8 cellular contexts compared by ENCODE assay signal in genomic region chr7:30983042-30983913, GRCh38. TPM values are rescaled to one million over a fixed set of nuclear protein-coding genes. Genes with fewer than 3 reads are reported as not detected.
DNase-seq lines count a peak whose midpoint lies in the region; ATAC-seq lines count a peak whose summit lies in the region.

No MANE protein-coding gene starts in this region.

- H3K27ac Mint-ChIP-seq in activated CD4-positive, alpha-beta memory T cell treated with anti-CD3 and anti-CD28 coated beads, Interleukin-2, amount 10 ng/mL, durations not matched to agents 7 days and 5 days = no peak overlapping the region

- POLR2A ChIA-PET in activated CD4-positive, alpha-beta memory T cell treated with anti-CD3 and anti-CD28 coated beads, Interleukin-2, amount 10 ng/mL, durations not matched to agents 7 days and 5 days (lab: Charles Lee) = interaction anchor here (1.3 kb wide), 1 partner anchor 139 kb away, joined by 5 read pairs; no protein-coding TSS in a partner anchor

- no peak overlapping the region for H3K4me3 Mint-ChIP-seq in activated CD4-positive, alpha-beta memory T cell treated with anti-CD3 and anti-CD28 coated beads, Interleukin-2, amount 10 ng/mL, durations not matched to agents 7 days and 5 days

- ATAC-seq in GM19397 (IDR thresholded peaks at IDR 0.05; ENCODE audit: unreplicated experiment) (peak; percentile 90), HG03469 (IDR thresholded peaks at IDR 0.05; ENCODE audit: unreplicated experiment) (peak; percentile 76)

- no peak overlapping the region for H3K27ac ChIP-seq in effector memory CD4-positive, alpha-beta T cell (ENCODE audit: insufficient read depth, low read length, poor library complexity, severe bottlenecking)

- no peaks in the 10 kb centered on the region for H3K36me3 ChIP-seq in effector memory CD4-positive, alpha-beta T cell (ENCODE audit: control insufficient read depth, insufficient read depth, low read length)

- no peaks in the 10 kb centered on the region for H3K9me3 Mint-ChIP-seq in activated CD4-positive, alpha-beta memory T cell treated with anti-CD3 and anti-CD28 coated beads, Interleukin-2, amount 10 ng/mL, durations not matched to agents 7 days and 5 days

- no peaks in the 10 kb centered on the region for H3K36me3 Mint-ChIP-seq in activated CD4-positive, alpha-beta memory T cell treated with anti-CD3 and anti-CD28 coated beads, Interleukin-2, amount 10 ng/mL, durations not matched to agents 7 days and 5 days (ENCODE audit: low read depth)

- no peak overlapping the region for H3K4me3 ChIP-seq in effector memory CD4-positive, alpha-beta T cell (ENCODE audit: insufficient read depth, low read depth, low read length, poor library complexity, severe bottlenecking)

- H3K27me3 Mint-ChIP-seq in activated CD4-positive, alpha-beta memory T cell treated with anti-CD3 and anti-CD28 coated beads, Interleukin-2, amount 10 ng/mL, durations not matched to agents 7 days and 5 days = peaks cover 16% of the 10 kb centered on the region

- H3K9me3 ChIP-seq in effector memory CD4-positive, alpha-beta T cell (ENCODE audit: control insufficient read depth, low read length) = no peaks in the 10 kb centered on the region

- CTCF ChIA-PET in activated CD4-positive, alpha-beta memory T cell treated with anti-CD3 and anti-CD28 coated beads, Interleukin-2, amount 10 ng/mL, durations not matched to agents 7 days and 5 days (lab: Charles Lee) = interaction anchor here (0.5 to 7.4 kb wide), 27 partner anchors 9 to 1545 kb away, joined by 3 to 259 read pairs (median 4); no protein-coding TSS in a partner anchor

- H3K4me1 Mint-ChIP-seq in activated CD4-positive, alpha-beta memory T cell treated with anti-CD3 and anti-CD28 coated beads, Interleukin-2, amount 10 ng/mL, durations not matched to agents 7 days and 5 days = peaks cover 19% of the 10 kb centered on the region

- no peaks in the 10 kb centered on the region for H3K27me3 ChIP-seq in effector memory CD4-positive, alpha-beta T cell (replicated peaks; ENCODE audit: control insufficient read depth, insufficient read depth, low read length, poor library complexity, severe bottlenecking)

- peaks cover 7% of the 10 kb centered on the region for H3K4me1 ChIP-seq in effector memory CD4-positive, alpha-beta T cell (ENCODE audit: control insufficient read depth, insufficient read depth, low read length, poor library complexity, severe bottlenecking)

- DNase-seq in COLO829 (ENCODE audit: low spot score) (peak; percentile 79), NCI-H748 treated with DMSO at 0.1 percent for 48 hours (lab: John Stamatoyannopoulos, UW) (peak; percentile 63), mesenteric fat pad (ENCODE audit: low spot score) (peak; percentile 93)
- DNase-seq in activated CD4-positive, alpha-beta memory T cell treated with anti-CD3 and anti-CD28 coated beads, Interleukin-2, amount 10 ng/mL, durations not matched to agents 7 days and 5 days = peak; percentile 78
- DNase-seq in effector memory CD4-positive, alpha-beta T cell = peak; percentile 22 to 49 (median 31)
- DNase-seq in stimulated activated CD8-positive, alpha-beta memory T cell treated with anti-CD3 and anti-CD28 coated beads, Interleukin-2, amount 100 ng/mL, for 48 hours (ENCODE audit: low read depth in 2 of 2) = peak; percentile 60 to 74

RNA-seq across cellular contexts. Expression of gene GHRHR, which starts 19.5 kb away (rescaled TPM):
- total RNA-seq in activated CD4-positive, alpha-beta memory T cell treated with anti-CD3 and anti-CD28 coated beads, Interleukin-2, amount 10 ng/mL, durations not matched to agents 7 days and 5 days = not detected
- total RNA-seq in mesenteric fat pad = not detected

Comparison
In these comparisons a context has a peak if more than half of its experiments do, and no peak if none do; other contexts are left out.
1. DNase-seq: peak in every context shown above with its lines; median percentile 93 in mesenteric fat pad; 79 in COLO829; 78 in activated CD4-positive, alpha-beta memory T cell treated with anti-CD3 and anti-CD28 coated beads, Interleukin-2, amount 10 ng/mL, durations not matched to agents 7 days and 5 days; 67 in stimulated activated CD8-positive, alpha-beta memory T cell treated with anti-CD3 and anti-CD28 coated beads, Interleukin-2, amount 100 ng/mL, for 48 hours; 63 in NCI-H748 treated with DMSO at 0.1 percent for 48 hours; 31 in effector memory CD4-positive, alpha-beta T cell.